11 cellular contexts compared by ENCODE assay signal in the genomic region with DNA sequence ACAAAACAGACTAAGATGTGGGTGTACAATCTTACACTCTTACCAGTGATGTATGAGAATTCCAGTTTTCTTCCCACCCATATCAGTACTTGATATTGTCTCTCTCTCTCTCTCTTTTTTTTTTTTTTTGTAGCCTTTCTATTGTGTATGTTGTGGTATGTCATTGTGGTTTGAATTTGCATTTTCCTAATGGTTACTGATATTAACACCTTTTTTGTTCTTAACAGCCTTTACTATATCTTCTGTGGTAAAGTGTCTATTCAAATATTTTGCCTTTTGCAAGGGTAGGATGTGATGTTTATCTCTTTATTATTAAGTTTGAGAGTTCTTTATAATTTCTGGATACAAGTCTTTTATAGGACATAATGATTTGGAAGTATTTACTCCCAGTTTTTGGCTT. TPM values are rescaled to one million over a fixed set of nuclear protein-coding genes. Genes with fewer than 3 reads are reported as not detected.
"Had no signal": no experiment of that assay in that cellular context is flagged by ENCODE, and none has a peak within 500 bp of the region (broad histone marks: within the 10 kb centered on the region; RNA-seq: fewer than 3 reads in every experiment).

No MANE protein-coding gene starts in this region.

- H3K4me2 ChIP-seq: KMS-11 had no signal

- FAIRE-seq: HepG2 had no signal

- H3K4me1 ChIP-seq: HAP-1 had no signal

- ATAC-seq: HCT116, HepG2 had no signal

- H3K9ac ChIP-seq: GM23248, KMS-11 had no signal

- H3K4me3 ChIP-seq: GM23248, HAP-1 had no signal

- H2AFZ ChIP-seq: GM23248 had no signal

- DNase-seq: GOT3, H7, HFFc6, Karpas-422, KBM-7 had no signal

- H3K27ac ChIP-seq: GM23248, HL-60, KMS-11 had no signal

- H3K36me3 ChIP-seq: HAP-1 had no signal

RNA-seq across cellular contexts. Expression of a gene that starts 10.2 kb away (rescaled TPM):
- total RNA-seq: HepG2 had no signal
